1 cellular context compared by ENCODE assay signal in the genomic region with DNA sequence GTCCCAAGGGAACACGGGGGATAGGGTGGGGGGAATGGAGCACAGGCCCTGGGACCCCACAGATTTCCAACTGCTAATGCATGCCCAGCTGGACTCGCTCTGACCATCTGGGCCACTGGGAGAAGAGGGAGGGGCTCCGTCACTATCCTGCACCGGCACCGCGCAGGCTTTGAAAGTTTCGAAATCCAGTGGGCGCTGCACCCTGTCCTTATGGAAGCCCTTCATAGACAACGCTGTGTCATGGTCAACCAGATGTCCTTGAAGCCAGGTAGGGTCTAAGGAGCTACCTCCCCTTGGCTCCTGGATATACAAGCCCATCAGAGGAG.
TF ChIP-seq lines count a peak whose summit lies in the region.

No MANE protein-coding gene starts in this region.

TF ChIP-seq in HepG2, 621 proteins besides CTCF, POLR2A, EP300 and RAD21:
- TF ChIP-seq CEBPG (CRISPR knock-in tag; IDR thresholded peaks at IDR 0.05): 0 out of 2 replicates have a peak, but pooled peaks have one; percentile 11
- TF ChIP-seq, protein P1, sequence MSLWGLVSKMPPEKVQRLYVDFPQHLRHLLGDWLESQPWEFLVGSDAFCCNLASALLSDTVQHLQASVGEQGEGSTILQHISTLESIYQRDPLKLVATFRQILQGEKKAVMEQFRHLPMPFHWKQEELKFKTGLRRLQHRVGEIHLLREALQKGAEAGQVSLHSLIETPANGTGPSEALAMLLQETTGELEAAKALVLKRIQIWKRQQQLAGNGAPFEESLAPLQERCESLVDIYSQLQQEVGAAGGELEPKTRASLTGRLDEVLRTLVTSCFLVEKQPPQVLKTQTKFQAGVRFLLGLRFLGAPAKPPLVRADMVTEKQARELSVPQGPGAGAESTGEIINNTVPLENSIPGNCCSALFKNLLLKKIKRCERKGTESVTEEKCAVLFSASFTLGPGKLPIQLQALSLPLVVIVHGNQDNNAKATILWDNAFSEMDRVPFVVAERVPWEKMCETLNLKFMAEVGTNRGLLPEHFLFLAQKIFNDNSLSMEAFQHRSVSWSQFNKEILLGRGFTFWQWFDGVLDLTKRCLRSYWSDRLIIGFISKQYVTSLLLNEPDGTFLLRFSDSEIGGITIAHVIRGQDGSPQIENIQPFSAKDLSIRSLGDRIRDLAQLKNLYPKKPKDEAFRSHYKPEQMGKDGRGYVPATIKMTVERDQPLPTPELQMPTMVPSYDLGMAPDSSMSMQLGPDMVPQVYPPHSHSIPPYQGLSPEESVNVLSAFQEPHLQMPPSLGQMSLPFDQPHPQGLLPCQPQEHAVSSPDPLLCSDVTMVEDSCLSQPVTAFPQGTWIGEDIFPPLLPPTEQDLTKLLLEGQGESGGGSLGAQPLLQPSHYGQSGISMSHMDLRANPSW (CRISPR knock-in tag; IDR thresholded peaks at IDR 0.05; ENCODE audit: borderline replicate concordance): no peak
